ENCODE assay signal across 10 cellular contexts in genomic region chr3:195154111-195154791, GRCh38.
DNase-seq lines count a peak whose midpoint lies in the region; ATAC-seq and TF ChIP-seq lines count a peak whose summit lies in the region.
"Had no signal": no experiment of that assay in that cellular context is flagged by ENCODE, and none has a peak within 500 bp of the region (broad histone marks: within the 10 kb centered on the region; RNA-seq: fewer than 3 reads in every experiment).

No MANE protein-coding gene starts in this region.

- H3F3A ChIP-seq in Loucy (ENCODE audit: low read depth): peaks cover 33% of the 10 kb centered on the region

- H3K4me1 ChIP-seq in A673 (ENCODE audit: insufficient read depth, low read length, poor library complexity, severe bottlenecking) (peaks cover 68% of the 10 kb centered on the region), Loucy (ENCODE audit: insufficient read depth, low read length, poor library complexity, severe bottlenecking) (peaks cover 93% of the 10 kb centered on the region), endodermal cell (ENCODE audit: control insufficient read depth, insufficient read depth, low read length) (peaks cover 29% of the 10 kb centered on the region)

- H3K9me2 ChIP-seq in Loucy (replicated peaks; ENCODE audit: low read depth, low read length): no peaks in the 10 kb centered on the region

- intact Hi-C loops in A673 (cut with micrococcal nuclease; ENCODE audit: unreplicated experiment): no loop called here

- H2AFZ ChIP-seq in Loucy (ENCODE audit: low read length): no peak overlapping the region

- CTCF ChIA-PET in A673 (lab: Charles Lee): interaction anchor here (0.6 to 0.7 kb wide), 2 partner anchors 35 to 472 kb away, joined by 3 to 5 read pairs; no protein-coding TSS in a partner anchor

- H3K27me3 Mint-ChIP-seq in endodermal cell (ENCODE audit: insufficient read depth): no peaks in the 10 kb centered on the region
- peaks cover 0 to 5% (median 0%) of the 10 kb centered on the region in 5 donors for H3K27me3 Mint-ChIP-seq in naive thymus-derived CD8-positive, alpha-beta T cell

- H3K36me3 ChIP-seq in A673 (ENCODE audit: insufficient read depth, low read length, poor library complexity, severe bottlenecking) (peaks cover 5% of the 10 kb centered on the region), Loucy (ENCODE audit: insufficient read depth, low read length) (no peaks in the 10 kb centered on the region), endodermal cell (ENCODE audit: control insufficient read depth, insufficient read depth, low read length) (peaks cover 14% of the 10 kb centered on the region)

- peak overlapping the region; percentile 89 for H3K27ac ChIP-seq in A673 (ENCODE audit: low read depth, low read length, poor library complexity, severe bottlenecking)
- H3K27ac ChIP-seq in endodermal cell (ENCODE audit: low read depth, low read length): no peak overlapping the region

- no peaks in the 10 kb centered on the region for H3K27me3 ChIP-seq in A673 (replicated peaks; ENCODE audit: insufficient read depth, low read depth, low read length, poor library complexity)
- H3K27me3 ChIP-seq in Loucy (ENCODE audit: insufficient read depth, low read length, poor library complexity, severe bottlenecking): no peaks in the 10 kb centered on the region
- no peaks in the 10 kb centered on the region for H3K27me3 ChIP-seq in endodermal cell (ENCODE audit: control insufficient read depth, insufficient read depth, low read length, poor library complexity, severe bottlenecking)

- H3K4me3 ChIP-seq in A673 (ENCODE audit: low read depth, low read length, poor library complexity, severe bottlenecking): no peak overlapping the region
- peak overlapping the region; percentile 75 for H3K4me3 ChIP-seq in Loucy (ENCODE audit: low read length, poor library complexity, severe bottlenecking)
- no peak overlapping the region for H3K4me3 ChIP-seq in endodermal cell (ENCODE audit: low read length)

- no TSS peak for BruUV-seq in A673 (replicated peaks; lab: Mats Ljungman, UMichigan)

- peak overlapping the region; percentile 95 for H3K9ac ChIP-seq in Loucy (ENCODE audit: low read depth, low read length, poor library complexity, severe bottlenecking)
- no peak overlapping the region for H3K9ac ChIP-seq in endodermal cell (ENCODE audit: extremely low read depth, low read length, poor library complexity, severe bottlenecking)

- DNase-seq in A673 (ENCODE audit: low spot score): peak; percentile 71
- peak; percentile 49 for DNase-seq in endodermal cell
- DNase-seq in naive thymus-derived CD8-positive, alpha-beta T cell: no peak
- DNase-seq in NCI-H2171 (lab: John Stamatoyannopoulos, UW): no peak
- DNase-seq in activated CD4-positive, alpha-beta T cell treated with anti-CD3 and anti-CD28 coated beads for 4 hours: no peak
- no peak for DNase-seq in DMS 273 treated with DMSO at 0.1 percent for 48 hours (lab: John Stamatoyannopoulos, UW)
- DNase-seq: Karpas-422 had no signal

- H3K9me3 Mint-ChIP-seq in endodermal cell: no peaks in the 10 kb centered on the region
- H3K9me3 Mint-ChIP-seq in naive thymus-derived CD8-positive, alpha-beta T cell: no peaks in the 10 kb centered on the region
- H3K9me3 Mint-ChIP-seq: T-helper 2 cell treated with Interferon-gamma antibody and Interleukin-4, amounts not matched to agents 5 μg/mL and 100 μg/mL, for 36 hours had no signal

- peak overlapping the region; percentile 79 for H3K27ac Mint-ChIP-seq in endodermal cell
- peak overlapping the region in 8 of 10 donors; percentile 40 to 89 (median 60) for H3K27ac Mint-ChIP-seq in naive thymus-derived CD8-positive, alpha-beta T cell
- H3K27ac Mint-ChIP-seq: T-helper 2 cell treated with Interferon-gamma antibody and Interleukin-4, amounts not matched to agents 5 μg/mL and 100 μg/mL, for 36 hours had no signal

- no peak overlapping the region for H3K4me3 Mint-ChIP-seq in endodermal cell
- H3K4me3 Mint-ChIP-seq in naive thymus-derived CD8-positive, alpha-beta T cell: peak overlapping the region in 5 of 10 donors; percentile 12 to 41 (median 21)
- H3K4me3 Mint-ChIP-seq: T-helper 2 cell treated with Interferon-gamma antibody and Interleukin-4, amounts not matched to agents 5 μg/mL and 100 μg/mL, for 36 hours had no signal

- H3K9me3 ChIP-seq in A673 (ENCODE audit: low read depth, low read length, poor library complexity, severe bottlenecking) (no peaks in the 10 kb centered on the region), Loucy (ENCODE audit: insufficient read depth, low read depth, low read length) (no peaks in the 10 kb centered on the region), endodermal cell (ENCODE audit: control insufficient read depth, low read length) (no peaks in the 10 kb centered on the region)

- no peaks in the 10 kb centered on the region for H4K20me1 ChIP-seq in Loucy (ENCODE audit: insufficient read depth, low read length, poor library complexity, severe bottlenecking)

- peaks cover 62% of the 10 kb centered on the region for H3K4me1 Mint-ChIP-seq in endodermal cell
- H3K4me1 Mint-ChIP-seq in naive thymus-derived CD8-positive, alpha-beta T cell: peaks cover 23 to 74% (median 43%) of the 10 kb centered on the region in 4 donors

- 82 to 91% methylated on average over 12 to 16 of the region's 16 CpGs for WGBS in endodermal cell (ENCODE audit: insufficient coverage in 1 of 2, insufficient read length in 1 of 2), 2 experiments

- H3K79me2 ChIP-seq in Loucy (ENCODE audit: insufficient read depth, low read length): peaks cover 71% of the 10 kb centered on the region

- peak overlapping the region; percentile 93 for H3K4me2 ChIP-seq in Loucy (ENCODE audit: low read depth, low read length, poor library complexity, severe bottlenecking)

- TF ChIP-seq CTCF in A673 (conservative IDR thresholded peaks at IDR 0.05; ENCODE audit: low read depth, low read length) (no peak), Loucy (conservative IDR thresholded peaks at IDR 0.05; ENCODE audit: low read length) (no peak), endodermal cell (conservative IDR thresholded peaks at IDR 0.05) (no peak)

- POLR2A ChIA-PET in A673 (lab: Charles Lee; ENCODE audit: low non-redundant PET): interaction anchor here (0.6 kb wide), 1 partner anchor 1082 kb away, joined by 3 read pairs; no protein-coding TSS in a partner anchor
- POLR2A ChIA-PET in naive thymus-derived CD8-positive, alpha-beta T cell (lab: Charles Lee): interaction anchor here (0.7 kb wide), 1 partner anchor 9 kb away, joined by 3 read pairs; no protein-coding TSS in a partner anchor

- H3K36me3 Mint-ChIP-seq in endodermal cell (ENCODE audit: low read depth): peaks cover 7% of the 10 kb centered on the region
- H3K36me3 Mint-ChIP-seq in naive thymus-derived CD8-positive, alpha-beta T cell: peaks cover 0 to 12% (median 8%) of the 10 kb centered on the region in 3 donors

- no peak for ATAC-seq in naive thymus-derived CD8-positive, alpha-beta T cell
- ATAC-seq in GM21786 (IDR thresholded peaks at IDR 0.05; ENCODE audit: unreplicated experiment): no peak

Comparison
In these comparisons a context has a peak if more than half of its experiments do, and no peak if none do; other contexts are left out.
1. DNase-seq: peak in A673 (single experiment) and endodermal cell (single experiment); none in naive thymus-derived CD8-positive, alpha-beta T cell (0 of 10), NCI-H2171 (single experiment), activated CD4-positive, alpha-beta T cell treated with anti-CD3 and anti-CD28 coated beads for 4 hours (0 of 2) and DMS 273 treated with DMSO at 0.1 percent for 48 hours (single experiment).